In the genomic region with DNA sequence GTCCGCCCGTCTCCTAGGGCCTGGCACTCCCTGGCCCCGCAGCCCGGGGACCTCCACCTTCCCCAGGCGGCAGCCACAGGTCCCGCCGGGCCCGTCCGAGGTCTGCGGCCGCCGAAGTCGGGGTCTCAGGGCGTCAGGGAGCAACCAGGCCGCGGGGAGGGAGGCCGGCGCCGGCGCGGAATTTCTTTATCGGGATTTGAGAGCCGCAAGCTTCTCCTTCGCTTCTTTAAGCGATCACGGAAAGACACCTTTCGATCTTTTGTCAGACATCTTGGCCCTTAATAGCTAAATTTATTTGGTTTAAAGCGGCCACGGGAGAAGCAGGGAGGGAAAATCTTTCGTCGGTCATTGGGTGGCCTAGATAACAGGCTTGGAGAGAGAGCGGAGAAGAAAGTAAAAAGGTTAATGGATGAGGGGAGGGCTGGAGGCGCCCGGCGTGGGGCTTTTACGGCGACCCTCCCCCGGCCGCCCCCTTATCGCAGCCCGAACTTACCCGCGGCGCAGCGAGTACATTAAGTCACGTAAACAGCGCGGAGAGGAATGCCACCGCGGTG, we compare ENCODE assay signal across 9 cellular contexts. TPM values are rescaled to one million over a fixed set of nuclear protein-coding genes. Genes with fewer than 3 reads are reported as not detected.
DNase-seq lines count a peak whose midpoint lies in the region; ATAC-seq and TF ChIP-seq lines count a peak whose summit lies in the region.
"Had no signal": no experiment of that assay in that cellular context is flagged by ENCODE, and none has a peak within 500 bp of the region (broad histone marks: within the 10 kb centered on the region; RNA-seq: fewer than 3 reads in every experiment).

No MANE protein-coding gene starts in this region.

- TF ChIP-seq POLR2A in spleen (IDR thresholded peaks at IDR 0.05): no peak

- no peak for DNase-seq in activated CD8-positive, alpha-beta T cell treated with anti-CD3 and anti-CD28 coated beads for 36 hours
- no peak for DNase-seq in choroid plexus epithelial cell (ENCODE audit: low read depth)
- DNase-seq in lung (ENCODE audit: low spot score): no peak
- no peak for DNase-seq in spleen
- DNase-seq in NCI-H2107 (lab: John Stamatoyannopoulos, UW): no peak
- DNase-seq in putamen (ENCODE audit: low spot score): no peak
- no peak for DNase-seq in NCI-H128 (lab: John Stamatoyannopoulos, UW; ENCODE audit: unreplicated experiment)
- DNase-seq: activated CD4-positive, alpha-beta T cell treated with anti-CD3 and anti-CD28 coated beads for 48 hours; NCI-H446 treated with DMSO at 0.1 percent for 48 hours had no signal

- no peaks in the 10 kb centered on the region for H3K9me3 ChIP-seq in lung (ENCODE audit: control insufficient read depth in 2 of 2, insufficient read depth in 1 of 2, low read length in 1 of 2)
- H3K9me3 ChIP-seq in spleen: no peaks in the 10 kb centered on the region

- H3K36me3 ChIP-seq in lung (ENCODE audit: control insufficient read depth in 2 of 2, insufficient read depth in 2 of 2, low read length in 2 of 2): no peaks in the 10 kb centered on the region
- H3K36me3 ChIP-seq in spleen: no peaks in the 10 kb centered on the region

- no peak overlapping the region for H3K27ac Mint-ChIP-seq in activated CD8-positive, alpha-beta T cell treated with anti-CD3 and anti-CD28 coated beads for 36 hours

- TF ChIP-seq CTCF in activated CD8-positive, alpha-beta T cell treated with anti-CD3 and anti-CD28 coated beads for 36 hours (IDR thresholded peaks at IDR 0.05): no peak
- TF ChIP-seq CTCF in choroid plexus epithelial cell (conservative IDR thresholded peaks at IDR 0.05; ENCODE audit: low read depth, low read length) (no peak), lung (IDR thresholded peaks at IDR 0.05; ENCODE audit: control extremely low read depth, extremely low read depth) (no peak), spleen (IDR thresholded peaks at IDR 0.05 in 8 of 11, conservative IDR thresholded peaks at IDR 0.05 in 3 of 11) (no peak)

- intact Hi-C loops in activated CD8-positive, alpha-beta T cell treated with anti-CD3 and anti-CD28 coated beads for 36 hours (cut with micrococcal nuclease): loop anchor here (5.0 kb wide), 1 partner anchor 397 kb away; no protein-coding TSS in a partner anchor
- intact Hi-C loops in spleen (cut with DNase I; ENCODE audit: low total_unique reads): loop anchor here (10.0 kb wide), 1 partner anchor 140 kb away; no protein-coding TSS in a partner anchor

- peaks cover 18% of the 10 kb centered on the region for H3K4me1 Mint-ChIP-seq in activated CD8-positive, alpha-beta T cell treated with anti-CD3 and anti-CD28 coated beads for 36 hours (ENCODE audit: low read depth)

- 18 to 29% methylated on average over 50 of the region's 50 CpGs for WGBS in lung, 2 donors
- 9 to 18% (median 13%) methylated on average over 48 to 50 of the region's 50 CpGs for WGBS in spleen, 5 donors

- H3K4me3 ChIP-seq in choroid plexus epithelial cell (ENCODE audit: low read depth, low read length) (peak overlapping the region; percentile 90), lung (peak overlapping the region; percentile 33), spleen (peak overlapping the region in 6 of 8 donors; percentile 15 to 86 (median 68))

- H3K27ac ChIP-seq in lung (ENCODE audit: low read depth in 1 of 2, low read length in 1 of 2): peak overlapping the region; percentile 79 to 98
- H3K27ac ChIP-seq in spleen: peak overlapping the region in 7 of 8 donors; percentile 4 to 93 (median 88)

- no peaks in the 10 kb centered on the region for H3K9me3 Mint-ChIP-seq in activated CD8-positive, alpha-beta T cell treated with anti-CD3 and anti-CD28 coated beads for 36 hours

- ATAC-seq in activated CD8-positive, alpha-beta T cell treated with anti-CD3 and anti-CD28 coated beads for 36 hours: no peak
- no peak for ATAC-seq in lung (ENCODE audit: insufficient read depth, low FRiP score)

- CTCF ChIA-PET in activated CD8-positive, alpha-beta T cell treated with anti-CD3 and anti-CD28 coated beads for 36 hours (lab: Charles Lee): no interaction called here

- H3K4me3 Mint-ChIP-seq in activated CD8-positive, alpha-beta T cell treated with anti-CD3 and anti-CD28 coated beads for 36 hours: peak overlapping the region; percentile 43

- peaks cover 58% of the 10 kb centered on the region for H3K27me3 Mint-ChIP-seq in activated CD8-positive, alpha-beta T cell treated with anti-CD3 and anti-CD28 coated beads for 36 hours

- H3K4me1 ChIP-seq in lung (ENCODE audit: control insufficient read depth in 2 of 2, insufficient read depth in 2 of 2, low read length in 2 of 2): peaks cover 0 to 2% of the 10 kb centered on the region in 2 donors
- H3K4me1 ChIP-seq in spleen: peaks cover 0 to 51% (median 24%) of the 10 kb centered on the region in 6 donors

- POLR2A ChIA-PET in activated CD8-positive, alpha-beta T cell treated with anti-CD3 and anti-CD28 coated beads for 36 hours (lab: Charles Lee): no interaction called here

- H3K27me3 ChIP-seq in lung (ENCODE audit: control insufficient read depth, insufficient read depth) (no peaks in the 10 kb centered on the region), spleen (replicated peaks in 1 of 7) (peaks cover 8 to 94% (median 69%) of the 10 kb centered on the region in 7 donors)

- no peaks in the 10 kb centered on the region for H3K36me3 Mint-ChIP-seq in activated CD8-positive, alpha-beta T cell treated with anti-CD3 and anti-CD28 coated beads for 36 hours (ENCODE audit: low read depth)

RNA-seq across cellular contexts. Expression of a gene that starts 4.3 kb away (rescaled TPM):
- total RNA-seq in activated CD8-positive, alpha-beta T cell treated with anti-CD3 and anti-CD28 coated beads for 36 hours: not detected
- 10 to 100 TPM; 32.1 to 34.3 TPM for total RNA-seq in lung
- 10 to 100 TPM; 11.3 to 11.5 TPM for polyA plus RNA-seq in lung
- 10 to 100 TPM; 27.4 to 65.3 (median 42.3) TPM for total RNA-seq in spleen
- polyA plus RNA-seq in spleen: 10 to 100 TPM in 1 of 3 donors, 1 to 10 TPM in 2; 4.2 to 14.8 (median 4.9) TPM

Comparison
In these comparisons a context has a peak if more than half of its experiments do, and no peak if none do; other contexts are left out.
1. H3K4me3 ChIP-seq: peak in every context shown above with its lines; median percentile 90 in choroid plexus epithelial cell; 68 in spleen; 33 in lung.
2. RNA of a gene that starts 4.3 kb away (total RNA-seq): 27.4 to 65.3 TPM in spleen and 32.1 to 34.3 TPM in lung; not detected in activated CD8-positive, alpha-beta T cell treated with anti-CD3 and anti-CD28 coated beads for 36 hours; every median in the first group is over 10 times any median in the second.